ENCODE assay signal across 1 cellular context in the genomic region with DNA sequence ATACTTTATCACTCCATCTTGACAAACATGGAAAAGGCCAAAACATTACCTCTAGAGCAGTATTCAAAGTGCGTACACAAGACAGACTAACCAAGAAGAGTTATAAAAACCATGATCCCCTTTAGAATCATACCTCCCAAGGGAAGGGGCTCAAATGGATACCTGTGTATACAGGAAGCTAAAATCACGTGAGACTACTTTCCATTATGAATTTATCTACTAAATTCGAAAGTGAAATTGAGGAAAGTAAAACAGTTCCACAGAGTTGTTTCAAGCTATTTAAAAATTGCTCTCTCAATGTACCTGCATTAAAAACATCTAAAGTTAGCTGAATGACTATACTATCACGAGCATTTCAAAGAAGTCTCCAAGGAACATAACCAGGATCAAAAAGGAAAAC.
TF ChIP-seq lines count a peak whose summit lies in the region.

No MANE protein-coding gene starts in this region.

TF ChIP-seq in SK-N-SH, 30 proteins besides CTCF, POLR2A, EP300 and RAD21 (continued from another document):
- TF ChIP-seq, protein P1, sequence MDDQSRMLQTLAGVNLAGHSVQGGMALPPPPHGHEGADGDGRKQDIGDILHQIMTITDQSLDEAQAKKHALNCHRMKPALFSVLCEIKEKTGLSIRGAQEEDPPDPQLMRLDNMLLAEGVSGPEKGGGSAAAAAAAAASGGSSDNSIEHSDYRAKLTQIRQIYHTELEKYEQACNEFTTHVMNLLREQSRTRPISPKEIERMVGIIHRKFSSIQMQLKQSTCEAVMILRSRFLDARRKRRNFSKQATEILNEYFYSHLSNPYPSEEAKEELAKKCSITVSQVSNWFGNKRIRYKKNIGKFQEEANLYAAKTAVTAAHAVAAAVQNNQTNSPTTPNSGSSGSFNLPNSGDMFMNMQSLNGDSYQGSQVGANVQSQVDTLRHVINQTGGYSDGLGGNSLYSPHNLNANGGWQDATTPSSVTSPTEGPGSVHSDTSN (IDR thresholded peaks at IDR 0.05) = no peak
- TF ChIP-seq MEF2A (IDR thresholded peaks at IDR 0.05; ENCODE audit: borderline replicate concordance, low read depth) = no peak
- TF ChIP-seq, protein P2, sequence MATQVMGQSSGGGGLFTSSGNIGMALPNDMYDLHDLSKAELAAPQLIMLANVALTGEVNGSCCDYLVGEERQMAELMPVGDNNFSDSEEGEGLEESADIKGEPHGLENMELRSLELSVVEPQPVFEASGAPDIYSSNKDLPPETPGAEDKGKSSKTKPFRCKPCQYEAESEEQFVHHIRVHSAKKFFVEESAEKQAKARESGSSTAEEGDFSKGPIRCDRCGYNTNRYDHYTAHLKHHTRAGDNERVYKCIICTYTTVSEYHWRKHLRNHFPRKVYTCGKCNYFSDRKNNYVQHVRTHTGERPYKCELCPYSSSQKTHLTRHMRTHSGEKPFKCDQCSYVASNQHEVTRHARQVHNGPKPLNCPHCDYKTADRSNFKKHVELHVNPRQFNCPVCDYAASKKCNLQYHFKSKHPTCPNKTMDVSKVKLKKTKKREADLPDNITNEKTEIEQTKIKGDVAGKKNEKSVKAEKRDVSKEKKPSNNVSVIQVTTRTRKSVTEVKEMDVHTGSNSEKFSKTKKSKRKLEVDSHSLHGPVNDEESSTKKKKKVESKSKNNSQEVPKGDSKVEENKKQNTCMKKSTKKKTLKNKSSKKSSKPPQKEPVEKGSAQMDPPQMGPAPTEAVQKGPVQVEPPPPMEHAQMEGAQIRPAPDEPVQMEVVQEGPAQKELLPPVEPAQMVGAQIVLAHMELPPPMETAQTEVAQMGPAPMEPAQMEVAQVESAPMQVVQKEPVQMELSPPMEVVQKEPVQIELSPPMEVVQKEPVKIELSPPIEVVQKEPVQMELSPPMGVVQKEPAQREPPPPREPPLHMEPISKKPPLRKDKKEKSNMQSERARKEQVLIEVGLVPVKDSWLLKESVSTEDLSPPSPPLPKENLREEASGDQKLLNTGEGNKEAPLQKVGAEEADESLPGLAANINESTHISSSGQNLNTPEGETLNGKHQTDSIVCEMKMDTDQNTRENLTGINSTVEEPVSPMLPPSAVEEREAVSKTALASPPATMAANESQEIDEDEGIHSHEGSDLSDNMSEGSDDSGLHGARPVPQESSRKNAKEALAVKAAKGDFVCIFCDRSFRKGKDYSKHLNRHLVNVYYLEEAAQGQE (IDR thresholded peaks at IDR 0.05; ENCODE audit: low read depth, low read length) = no peak
- TF ChIP-seq, protein P3, sequence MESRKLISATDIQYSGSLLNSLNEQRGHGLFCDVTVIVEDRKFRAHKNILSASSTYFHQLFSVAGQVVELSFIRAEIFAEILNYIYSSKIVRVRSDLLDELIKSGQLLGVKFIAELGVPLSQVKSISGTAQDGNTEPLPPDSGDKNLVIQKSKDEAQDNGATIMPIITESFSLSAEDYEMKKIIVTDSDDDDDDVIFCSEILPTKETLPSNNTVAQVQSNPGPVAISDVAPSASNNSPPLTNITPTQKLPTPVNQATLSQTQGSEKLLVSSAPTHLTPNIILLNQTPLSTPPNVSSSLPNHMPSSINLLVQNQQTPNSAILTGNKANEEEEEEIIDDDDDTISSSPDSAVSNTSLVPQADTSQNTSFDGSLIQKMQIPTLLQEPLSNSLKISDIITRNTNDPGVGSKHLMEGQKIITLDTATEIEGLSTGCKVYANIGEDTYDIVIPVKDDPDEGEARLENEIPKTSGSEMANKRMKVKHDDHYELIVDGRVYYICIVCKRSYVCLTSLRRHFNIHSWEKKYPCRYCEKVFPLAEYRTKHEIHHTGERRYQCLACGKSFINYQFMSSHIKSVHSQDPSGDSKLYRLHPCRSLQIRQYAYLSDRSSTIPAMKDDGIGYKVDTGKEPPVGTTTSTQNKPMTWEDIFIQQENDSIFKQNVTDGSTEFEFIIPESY (IDR thresholded peaks at IDR 0.05; ENCODE audit: borderline replicate concordance, low read depth) = no peak
- TF ChIP-seq GABPA (IDR thresholded peaks at IDR 0.05; ENCODE audit: low read depth) = no peak
- no peak for TF ChIP-seq RXRA (IDR thresholded peaks at IDR 0.05; ENCODE audit: borderline replicate concordance, low read depth)
- TF ChIP-seq, protein P4, sequence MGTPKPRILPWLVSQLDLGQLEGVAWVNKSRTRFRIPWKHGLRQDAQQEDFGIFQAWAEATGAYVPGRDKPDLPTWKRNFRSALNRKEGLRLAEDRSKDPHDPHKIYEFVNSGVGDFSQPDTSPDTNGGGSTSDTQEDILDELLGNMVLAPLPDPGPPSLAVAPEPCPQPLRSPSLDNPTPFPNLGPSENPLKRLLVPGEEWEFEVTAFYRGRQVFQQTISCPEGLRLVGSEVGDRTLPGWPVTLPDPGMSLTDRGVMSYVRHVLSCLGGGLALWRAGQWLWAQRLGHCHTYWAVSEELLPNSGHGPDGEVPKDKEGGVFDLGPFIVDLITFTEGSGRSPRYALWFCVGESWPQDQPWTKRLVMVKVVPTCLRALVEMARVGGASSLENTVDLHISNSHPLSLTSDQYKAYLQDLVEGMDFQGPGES (IDR thresholded peaks at IDR 0.05; ENCODE audit: low read depth, low read length) = no peak
- no peak for TF ChIP-seq FOXM1 (IDR thresholded peaks at IDR 0.05; ENCODE audit: low read depth)
- TF ChIP-seq, protein P5, sequence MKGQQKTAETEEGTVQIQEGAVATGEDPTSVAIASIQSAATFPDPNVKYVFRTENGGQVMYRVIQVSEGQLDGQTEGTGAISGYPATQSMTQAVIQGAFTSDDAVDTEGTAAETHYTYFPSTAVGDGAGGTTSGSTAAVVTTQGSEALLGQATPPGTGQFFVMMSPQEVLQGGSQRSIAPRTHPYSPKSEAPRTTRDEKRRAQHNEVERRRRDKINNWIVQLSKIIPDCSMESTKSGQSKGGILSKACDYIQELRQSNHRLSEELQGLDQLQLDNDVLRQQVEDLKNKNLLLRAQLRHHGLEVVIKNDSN (IDR thresholded peaks at IDR 0.05; ENCODE audit: borderline replicate concordance, low read depth) = no peak
- no peak for TF ChIP-seq SIN3A (IDR thresholded peaks at IDR 0.05; ENCODE audit: borderline replicate concordance, low read depth, low read length)
- no peak for TF ChIP-seq CHD2 (IDR thresholded peaks at IDR 0.05; ENCODE audit: low read length, partially characterized antibody)
- no peak for TF ChIP-seq NFIC (IDR thresholded peaks at IDR 0.05; ENCODE audit: borderline replicate concordance)
